Comparison of ENCODE assay signal across 8 cellular contexts in genomic region chr2:174681099-174681982, GRCh38.
DNase-seq lines count a peak whose midpoint lies in the region; ATAC-seq and TF ChIP-seq lines count a peak whose summit lies in the region.

No MANE protein-coding gene starts in this region.

- no peaks in the 10 kb centered on the region for H3K36me3 Mint-ChIP-seq in neural crest cell (ENCODE audit: low read depth)

- no peak for TF ChIP-seq CTCF in neural crest cell (conservative IDR thresholded peaks at IDR 0.05)

- no peak for ATAC-seq in HG02981 (IDR thresholded peaks at IDR 0.05; ENCODE audit: unreplicated experiment)

- peak overlapping the region; percentile 96 for H3K4me3 ChIP-seq in SJSA1

- peaks cover 20% of the 10 kb centered on the region for H3K4me1 Mint-ChIP-seq in neural crest cell

- DNase-seq in NCI-H748 (lab: John Stamatoyannopoulos, UW; ENCODE audit: unreplicated experiment): peak; percentile 54
- no peak for DNase-seq in NCI-H748 treated with DMSO at 0.1 percent for 48 hours (lab: John Stamatoyannopoulos, UW)
- DNase-seq in SJSA1 (ENCODE audit: low read depth in 1 of 2, low spot score in 2 of 2): no peak
- peak; percentile 66 for DNase-seq in fibroblast of peridontal ligament (ENCODE audit: extremely low read depth)
- no peak for DNase-seq in neural crest cell (ENCODE audit: low read depth, low spot score)
- DNase-seq in amygdala (lab: John Stamatoyannopoulos, UW): no peak
- DNase-seq in erythroblast (lab: John Stamatoyannopoulos, UW): no peak

- peaks cover 42% of the 10 kb centered on the region for H3K4me1 ChIP-seq in SJSA1 (replicated peaks)

- H3K27me3 Mint-ChIP-seq in neural crest cell (ENCODE audit: low read depth): peaks cover 31% of the 10 kb centered on the region

- H3K36me3 ChIP-seq in SJSA1: peaks cover 28% of the 10 kb centered on the region

- no peak overlapping the region for H3K27ac Mint-ChIP-seq in neural crest cell (ENCODE audit: unreplicated experiment)

- H3K9me3 Mint-ChIP-seq in neural crest cell: no peaks in the 10 kb centered on the region

- no peak for TF ChIP-seq POLR2A in erythroblast (IDR thresholded peaks at IDR 0.05; ENCODE audit: low read length)

- H3K27me3 ChIP-seq in SJSA1 (replicated peaks): no peaks in the 10 kb centered on the region

- peak overlapping the region; percentile 87 for H3K4me3 Mint-ChIP-seq in neural crest cell

- H3K9me3 ChIP-seq in SJSA1 (replicated peaks): no peaks in the 10 kb centered on the region; the same call in 1 of the 2 replicates

- peak overlapping the region; percentile 87 for H3K27ac ChIP-seq in SJSA1

Comparison
In these comparisons a context has a peak if more than half of its experiments do, and no peak if none do; other contexts are left out.
1. DNase-seq: peak in NCI-H748 (single experiment) and fibroblast of peridontal ligament (single experiment); none in NCI-H748 treated with DMSO at 0.1 percent for 48 hours (single experiment), SJSA1 (0 of 2), neural crest cell (single experiment), amygdala (0 of 56) and erythroblast (0 of 2).